In genomic region chr17:77619851-77620250, GRCh38 we compare ENCODE assay signal across 20 cellular contexts.
DNase-seq lines count a peak whose midpoint lies in the region; ATAC-seq and TF ChIP-seq lines count a peak whose summit lies in the region.
"Had no signal": no experiment of that assay in that cellular context is flagged by ENCODE, and none has a peak within 500 bp of the region (broad histone marks: within the 10 kb centered on the region; RNA-seq: fewer than 3 reads in every experiment).

No MANE protein-coding gene starts in this region.

- no peak overlapping the region for H3K23ac ChIP-seq in mesenchymal stem cell (ENCODE audit: low read length in 2 of 2)

- H3K9ac ChIP-seq in mesenchymal stem cell (ENCODE audit: low read length) = no peak overlapping the region

- no peak overlapping the region for H3K4me3 ChIP-seq in AG04449 (ENCODE audit: low read depth, low read length)
- no peak overlapping the region for H3K4me3 ChIP-seq in choroid plexus epithelial cell (ENCODE audit: low read depth, low read length)
- H3K4me3 ChIP-seq in mesenchymal stem cell (ENCODE audit: insufficient read depth in 1 of 2, low read depth in 1 of 2, low read length in 2 of 2) = no peak overlapping the region
- H3K4me3 ChIP-seq: uterus had no signal

- peaks cover 4 to 7% of the 10 kb centered on the region in 2 experiments for H3K27me3 ChIP-seq in mesenchymal stem cell (ENCODE audit: control insufficient read depth in 1 of 2, insufficient read depth in 1 of 2, low read length in 2 of 2)
- H3K27me3 ChIP-seq: uterus had no signal

- H2BK12ac ChIP-seq in mesenchymal stem cell (ENCODE audit: low read length in 2 of 2) = no peak overlapping the region

- H3K4ac ChIP-seq in mesenchymal stem cell (ENCODE audit: low read depth in 1 of 2, low read length in 2 of 2) = no peak overlapping the region

- no peak overlapping the region for H3K4me2 ChIP-seq in mesenchymal stem cell (ENCODE audit: low read length, poor library complexity, severe bottlenecking)

- CTCF ChIA-PET in AG04449 (lab: Yijun Ruan, JAX) = interaction anchor here (1.5 kb wide), 1 partner anchor 13 kb away, joined by 5 read pairs; no protein-coding TSS in a partner anchor

- H2BK5ac ChIP-seq in mesenchymal stem cell (ENCODE audit: low read depth, low read length, poor library complexity, severe bottlenecking) = no peak overlapping the region

- no peak overlapping the region for H3K27ac ChIP-seq in mesenchymal stem cell (ENCODE audit: low read length, poor library complexity, severe bottlenecking)
- H3K27ac ChIP-seq: uterus had no signal

- no peak overlapping the region for H4K8ac ChIP-seq in mesenchymal stem cell (ENCODE audit: low read length)

- no peak overlapping the region for H3K18ac ChIP-seq in mesenchymal stem cell (ENCODE audit: low read depth in 1 of 2, low read length in 2 of 2)

- no peak overlapping the region for H2AK5ac ChIP-seq in mesenchymal stem cell (ENCODE audit: low read length, severe bottlenecking)

- no peak overlapping the region for H2BK15ac ChIP-seq in mesenchymal stem cell (ENCODE audit: low read depth, poor library complexity, severe bottlenecking)

- ATAC-seq in GM21528 (IDR thresholded peaks at IDR 0.05; ENCODE audit: low FRiP score, unreplicated experiment) (no peak), GM19397 (IDR thresholded peaks at IDR 0.05; ENCODE audit: unreplicated experiment) (no peak), HG03565 (IDR thresholded peaks at IDR 0.05; ENCODE audit: unreplicated experiment) (no peak), HG03457 (IDR thresholded peaks at IDR 0.05; ENCODE audit: unreplicated experiment) (no peak)
- ATAC-seq: activated T-helper 17 cell treated with anti-CD3 and anti-CD28 coated beads, Interleukin-2, amount 50 U/mL, for 72 hours; naive thymus-derived CD4-positive, alpha-beta T cell; Right ventricle myocardium inferior; stimulated activated naive CD8-positive, alpha-beta T cell treated with anti-CD3 and anti-CD28 coated beads, Interleukin-15, amount 100 ng/mL, for 72 hours; T-helper 17 cell had no signal

- POLR2A ChIA-PET in AG04449 (lab: Yijun Ruan, JAX) = no interaction called here

- H4K91ac ChIP-seq in mesenchymal stem cell (ENCODE audit: low read length) = no peak overlapping the region

- no peak overlapping the region for H3K14ac ChIP-seq in mesenchymal stem cell (ENCODE audit: low read length in 2 of 2)

- no peaks in the 10 kb centered on the region for H3K9me3 ChIP-seq in mesenchymal stem cell (ENCODE audit: control insufficient read depth, low read length)
- H3K9me3 ChIP-seq: uterus had no signal

- H2AFZ ChIP-seq in mesenchymal stem cell (ENCODE audit: low read depth, low read length) = no peak overlapping the region

- H2BK120ac ChIP-seq in mesenchymal stem cell (ENCODE audit: low read depth, low read length) = no peak overlapping the region

- no peaks in the 10 kb centered on the region for H3K4me1 ChIP-seq in mesenchymal stem cell (ENCODE audit: control insufficient read depth, insufficient read depth, low read depth, low read length)
- H3K4me1 ChIP-seq: uterus had no signal

- TF ChIP-seq CTCF in AG04449 (IDR thresholded peaks at IDR 0.05; ENCODE audit: insufficient read depth, low read length, missing control alignments) = no peak
- TF ChIP-seq CTCF in choroid plexus epithelial cell (conservative IDR thresholded peaks at IDR 0.05; ENCODE audit: low read depth, low read length) = no peak

- DNase-seq in AG04449 (ENCODE audit: low read depth, low spot score) (peak; percentile 17), NCI-H226 (peak; percentile 15), choroid plexus epithelial cell (ENCODE audit: low read depth) (peak; percentile 91), mesenchymal stem cell (peak; percentile 65)
- DNase-seq: activated CD4-positive, CD25-positive, alpha-beta regulatory T cell; amniotic stem cell; GF-D8; H7; naive thymus-derived CD4-positive, alpha-beta T cell; NCI-H146; NCI-H2227 treated with DMSO at 0.1 percent for 48 hours; stimulated activated naive CD8-positive, alpha-beta T cell treated with anti-CD3 and anti-CD28 coated beads, Interleukin-15, amount 100 ng/mL, for 72 hours; T-helper 17 cell; uterus had no signal

- no peaks in the 10 kb centered on the region for H3K79me1 ChIP-seq in mesenchymal stem cell (replicated peaks; ENCODE audit: low read length, poor library complexity, severe bottlenecking)

- no peaks in the 10 kb centered on the region for H3K36me3 ChIP-seq in mesenchymal stem cell (ENCODE audit: control insufficient read depth in 1 of 2, insufficient read depth in 2 of 2, low read depth in 1 of 2, low read length in 2 of 2)
- H3K36me3 ChIP-seq: uterus had no signal

- 58% methylated on average over 2 of the region's 5 CpGs for WGBS in mesenchymal stem cell

Comparison
In these comparisons a context has a peak if more than half of its experiments do, and no peak if none do; other contexts are left out.
1. DNase-seq: peak in every context shown above with its lines; median percentile 91 in choroid plexus epithelial cell; 65 in mesenchymal stem cell; 17 in AG04449; 15 in NCI-H226.